14 cellular contexts compared by ENCODE assay signal in genomic region chr2:216503697-216504375, GRCh38. TPM values are rescaled to one million over a fixed set of nuclear protein-coding genes. Genes with fewer than 3 reads are reported as not detected.
DNase-seq lines count a peak whose midpoint lies in the region; ATAC-seq and TF ChIP-seq lines count a peak whose summit lies in the region.
"Had no signal": no experiment of that assay in that cellular context is flagged by ENCODE, and none has a peak within 500 bp of the region (broad histone marks: within the 10 kb centered on the region; RNA-seq: fewer than 3 reads in every experiment).

No MANE protein-coding gene starts in this region.

- no peak for ATAC-seq in activated T-cell treated with anti-CD3 and anti-CD28 coated beads, Interleukin-2, amount 50 U/mL, for 4 hours
- no peak for ATAC-seq in activated naive CD8-positive, alpha-beta T cell treated with anti-CD3 and anti-CD28 coated beads, Interleukin-2, amount 50 U/mL, for 24 hours
- no peak for ATAC-seq in GM21526 (IDR thresholded peaks at IDR 0.05; ENCODE audit: low FRiP score, unreplicated experiment)

- H3K4me1 ChIP-seq in neural progenitor cell, result peaks cover 19% of the 10 kb centered on the region

- peaks cover 32% of the 10 kb centered on the region for H3K4me1 Mint-ChIP-seq in activated T-cell treated with anti-CD3 and anti-CD28 coated beads, Interleukin-2, amount 50 U/mL, for 4 hours (ENCODE audit: low read depth)
- H3K4me1 Mint-ChIP-seq in HFFc6 (ENCODE audit: low read depth) (peaks cover 60% of the 10 kb centered on the region), neural progenitor cell (peaks cover 28% of the 10 kb centered on the region)
- peaks cover 38% of the 10 kb centered on the region for H3K4me1 Mint-ChIP-seq in activated naive CD8-positive, alpha-beta T cell treated with anti-CD3 and anti-CD28 coated beads, Interleukin-2, amount 50 U/mL, for 24 hours

- peak overlapping the region; percentile 6 for H3K4me3 Mint-ChIP-seq in activated T-cell treated with anti-CD3 and anti-CD28 coated beads, Interleukin-2, amount 50 U/mL, for 4 hours
- H3K4me3 Mint-ChIP-seq in HFFc6 (peak overlapping the region; percentile 25; the same call in 1 of the 2 replicates), neural progenitor cell (no peak overlapping the region)
- peak overlapping the region; percentile 97 for H3K4me3 Mint-ChIP-seq in activated naive CD8-positive, alpha-beta T cell treated with anti-CD3 and anti-CD28 coated beads, Interleukin-2, amount 50 U/mL, for 24 hours

- H3K79me2 ChIP-seq in neural progenitor cell (ENCODE audit: low read depth), result peaks cover 58% of the 10 kb centered on the region

- peaks cover 84% of the 10 kb centered on the region for H4K20me1 ChIP-seq in neural progenitor cell (ENCODE audit: low read depth)

- no peak overlapping the region for H3K4me2 ChIP-seq in neural progenitor cell

- no peak for DNase-seq in activated T-cell treated with anti-CD3 and anti-CD28 coated beads, Interleukin-2, amount 50 U/mL, for 4 hours
- DNase-seq in activated T-cell treated with anti-CD3 and anti-CD28 coated beads for 4 hours (no peak), HFFc6 (no peak), neural progenitor cell (ENCODE audit: low spot score) (no peak), caudate nucleus (lab: John Stamatoyannopoulos, UW) (no peak), GM19238 (ENCODE audit: insufficient read length, low spot score) (no peak)
- no peak for DNase-seq in activated naive CD8-positive, alpha-beta T cell treated with anti-CD3 and anti-CD28 coated beads, Interleukin-2, amount 50 U/mL, for 24 hours
- DNase-seq: activated CD4-positive, CD25-positive, alpha-beta regulatory T cell; KG1; NCI-H1436; NCI-H345; pancreas; small intestine had no signal

- H3K9ac ChIP-seq in neural progenitor cell, result no peak overlapping the region

- H2AFZ ChIP-seq in neural progenitor cell (replicated peaks), result no peak overlapping the region

- peaks cover 80% of the 10 kb centered on the region for H3F3A ChIP-seq in neural progenitor cell (ENCODE audit: low read depth)

- H3K27ac ChIP-seq in neural progenitor cell (peak overlapping the region; percentile 70), caudate nucleus (ENCODE audit: low read depth, low read length) (no peak overlapping the region)
- H3K27ac ChIP-seq: pancreas had no signal

- no peaks in the 10 kb centered on the region for H3K9me3 Mint-ChIP-seq in activated T-cell treated with anti-CD3 and anti-CD28 coated beads, Interleukin-2, amount 50 U/mL, for 4 hours
- no peaks in the 10 kb centered on the region for H3K9me3 Mint-ChIP-seq in HFFc6
- no peaks in the 10 kb centered on the region for H3K9me3 Mint-ChIP-seq in activated naive CD8-positive, alpha-beta T cell treated with anti-CD3 and anti-CD28 coated beads, Interleukin-2, amount 50 U/mL, for 24 hours
- H3K9me3 Mint-ChIP-seq in neural progenitor cell, result no peaks in the 10 kb centered on the region

- H3K27ac Mint-ChIP-seq in HFFc6 (peak overlapping the region; percentile 76), neural progenitor cell (no peak overlapping the region)
- peak overlapping the region; percentile 83 for H3K27ac Mint-ChIP-seq in activated naive CD8-positive, alpha-beta T cell treated with anti-CD3 and anti-CD28 coated beads, Interleukin-2, amount 50 U/mL, for 24 hours

- H3K36me3 ChIP-seq in neural progenitor cell, result peaks cover 36% of the 10 kb centered on the region

- H3K4me3 ChIP-seq in neural progenitor cell, result no peak overlapping the region
- H3K4me3 ChIP-seq: pancreas had no signal

- TF ChIP-seq CTCF in HFFc6 (IDR thresholded peaks at IDR 0.05) (no peak), neural progenitor cell (IDR thresholded peaks at IDR 0.05) (no peak)

- peaks cover 58% of the 10 kb centered on the region for H3K36me3 Mint-ChIP-seq in activated T-cell treated with anti-CD3 and anti-CD28 coated beads, Interleukin-2, amount 50 U/mL, for 4 hours (ENCODE audit: insufficient read depth)
- H3K36me3 Mint-ChIP-seq in HFFc6 (ENCODE audit: low read depth), result peaks cover 66% of the 10 kb centered on the region
- H3K36me3 Mint-ChIP-seq in activated naive CD8-positive, alpha-beta T cell treated with anti-CD3 and anti-CD28 coated beads, Interleukin-2, amount 50 U/mL, for 24 hours (ENCODE audit: low read depth), result peaks cover 75% of the 10 kb centered on the region
- H3K36me3 Mint-ChIP-seq in neural progenitor cell, result peaks cover 58% of the 10 kb centered on the region

- no peaks in the 10 kb centered on the region for H3K27me3 ChIP-seq in neural progenitor cell
- H3K27me3 ChIP-seq: pancreas had no signal

- no peaks in the 10 kb centered on the region for H3K9me3 ChIP-seq in neural progenitor cell (ENCODE audit: low read depth)
- H3K9me3 ChIP-seq: pancreas had no signal

- no peaks in the 10 kb centered on the region for H3K27me3 Mint-ChIP-seq in activated T-cell treated with anti-CD3 and anti-CD28 coated beads, Interleukin-2, amount 50 U/mL, for 4 hours (ENCODE audit: low read depth)
- peaks cover 4% of the 10 kb centered on the region for H3K27me3 Mint-ChIP-seq in HFFc6 (ENCODE audit: insufficient read depth)
- no peaks in the 10 kb centered on the region for H3K27me3 Mint-ChIP-seq in activated naive CD8-positive, alpha-beta T cell treated with anti-CD3 and anti-CD28 coated beads, Interleukin-2, amount 50 U/mL, for 24 hours
- peaks cover 2% of the 10 kb centered on the region for H3K27me3 Mint-ChIP-seq in neural progenitor cell (ENCODE audit: insufficient read depth, low read depth)

RNA-seq across cellular contexts. Expression of gene RPL37A, which starts 5.2 kb away (rescaled TPM):
- 1,000 to 10,000 TPM; 4,221 to 4,335 (median 4,249) TPM for total RNA-seq in activated T-cell treated with anti-CD3 and anti-CD28 coated beads, Interleukin-2, amount 50 U/mL, for 4 hours
- 1,000 to 10,000 TPM; 1,992 to 3,122 (median 2,808) TPM for total RNA-seq in HFFc6 (2021; fragmentation: NEBNext Ultra II Directional; extraction: Animal tissue kit (Norgen Biotek cat#: 25700))
- 1,730 and 1,918 TPM in 2 replicates for total RNA-seq in neural progenitor cell (ENCODE audit: low replicate concordance)
